In genomic region chr19:32373614-32374295, GRCh38 we compare ENCODE assay signal across 8 cellular contexts. TPM values are rescaled to one million over a fixed set of nuclear protein-coding genes. Genes with fewer than 3 reads are reported as not detected.
DNase-seq lines count a peak whose midpoint lies in the region; ATAC-seq and TF ChIP-seq lines count a peak whose summit lies in the region.

No MANE protein-coding gene starts in this region.

- DNase-seq in DMS153 (lab: John Stamatoyannopoulos, UW), result peak; percentile 93
- peak; percentile 88 for DNase-seq in NCI-H526 treated with DMSO at 0.1 percent for 48 hours (lab: John Stamatoyannopoulos, UW)
- peak in 1 of 3 donors; percentile 53 for DNase-seq in mucosa of descending colon
- DNase-seq in AML-193 (lab: John Stamatoyannopoulos, UW), result no peak
- DNase-seq in NCI-H2227 treated with DMSO at 0.1 percent for 48 hours (lab: John Stamatoyannopoulos, UW), result no peak
- no peak for DNase-seq in NCI-H1436 (lab: John Stamatoyannopoulos, UW)

- H3K27ac ChIP-seq in duodenal mucosa (ENCODE audit: low read depth, low read length), result peak overlapping the region; percentile 33

- H3K4me1 ChIP-seq in duodenal mucosa (ENCODE audit: control insufficient read depth in 1 of 2, insufficient read depth in 2 of 2, low read length in 2 of 2) (peaks cover 11 to 14% of the 10 kb centered on the region in 2 donors), mucosa of descending colon (ENCODE audit: low read depth) (peaks cover 16% of the 10 kb centered on the region)

- H3K4me3 ChIP-seq in duodenal mucosa (ENCODE audit: low read depth in 1 of 2, low read length in 2 of 2), result peak overlapping the region; percentile 23 to 37
- H3K4me3 ChIP-seq in mucosa of descending colon, result no peak overlapping the region

- H3K9ac ChIP-seq in duodenal mucosa (ENCODE audit: low read depth in 1 of 2, low read length in 2 of 2), result no peak overlapping the region

- intact Hi-C loops in mucosa of descending colon (cut with DNase I, micrococcal nuclease), result no loop called here

- peak; percentile 100 for ATAC-seq in mucosa of descending colon
- ATAC-seq in GM21786 (IDR thresholded peaks at IDR 0.05; ENCODE audit: unreplicated experiment), result no peak

- H3K9me3 ChIP-seq in duodenal mucosa (ENCODE audit: control insufficient read depth in 1 of 2, low read length in 2 of 2), result no peaks in the 10 kb centered on the region
- no peaks in the 10 kb centered on the region for H3K9me3 ChIP-seq in mucosa of descending colon

- H3K27me3 ChIP-seq in duodenal mucosa (ENCODE audit: control insufficient read depth in 1 of 2, insufficient read depth in 2 of 2, low read length in 2 of 2), result no peaks in the 10 kb centered on the region

- TF ChIP-seq CTCF in mucosa of descending colon (IDR thresholded peaks at IDR 0.05), result no peak

- H3K36me3 ChIP-seq in duodenal mucosa (ENCODE audit: control insufficient read depth in 1 of 2, insufficient read depth in 2 of 2, low read length in 2 of 2) (peaks cover 17 to 36% of the 10 kb centered on the region in 2 donors), mucosa of descending colon (ENCODE audit: low read depth) (no peaks in the 10 kb centered on the region)

RNA-seq across cellular contexts. Expression of gene ZNF507, which starts 28.3 kb away (rescaled TPM):
- total RNA-seq in mucosa of descending colon, result 10 to 100 TPM; 18.4 to 29.5 (median 21.6) TPM

RNA-seq across cellular contexts. Expression of gene DPY19L3, which starts 31.8 kb away (rescaled TPM):
- total RNA-seq in mucosa of descending colon, result 10 to 100 TPM; 20.0 to 24.0 (median 21.5) TPM

Comparison
In these comparisons a context has a peak if more than half of its experiments do, and no peak if none do; other contexts are left out.
1. DNase-seq: peak in DMS153 (single experiment) and NCI-H526 treated with DMSO at 0.1 percent for 48 hours (single experiment); none in AML-193 (0 of 2), NCI-H2227 treated with DMSO at 0.1 percent for 48 hours (single experiment) and NCI-H1436 (single experiment).